11 cellular contexts compared by ENCODE assay signal in genomic region chr2:23617817-23618216, GRCh38.
DNase-seq lines count a peak whose midpoint lies in the region; ATAC-seq and TF ChIP-seq lines count a peak whose summit lies in the region.
"Had no signal": no experiment of that assay in that cellular context is flagged by ENCODE, and none has a peak within 500 bp of the region (broad histone marks: within the 10 kb centered on the region; RNA-seq: fewer than 3 reads in every experiment).

No MANE protein-coding gene starts in this region.

- no peak for TF ChIP-seq CTCF in esophagus squamous epithelium (IDR thresholded peaks at IDR 0.05)
- no peak for TF ChIP-seq CTCF in thoracic aorta (IDR thresholded peaks at IDR 0.05)
- no peak for TF ChIP-seq CTCF in mucosa of descending colon (IDR thresholded peaks at IDR 0.05)

- intact Hi-C loops in esophagus squamous epithelium (cut with DNase I) (no loop called here), mucosa of descending colon (cut with DNase I, micrococcal nuclease) (no loop called here)

- WGBS in esophagus squamous epithelium, 2 donors: 52 to 86% methylated on average over 13 to 15 of the region's 15 CpGs

- DNase-seq in NCI-H2227 (lab: John Stamatoyannopoulos, UW; ENCODE audit: unreplicated experiment) (peak; percentile 51), esophagus squamous epithelium (lab: John Stamatoyannopoulos, UW) (no peak), thoracic aorta (ENCODE audit: low spot score) (no peak), mucosa of descending colon (no peak), T-helper 2 cell (no peak)
- DNase-seq: CD8-positive, alpha-beta T cell; NCI-H748 treated with DMSO at 0.1 percent for 48 hours had no signal

- H3K4me1 ChIP-seq in esophagus squamous epithelium (peaks cover 0 to 50% (median 17%) of the 10 kb centered on the region in 3 donors), muscle layer of duodenum (ENCODE audit: control insufficient read depth in 1 of 2, insufficient read depth in 2 of 2, low read length in 2 of 2) (peaks cover 4 to 51% of the 10 kb centered on the region in 2 donors), thoracic aorta (ENCODE audit: control insufficient read depth in 1 of 2, low read depth in 2 of 2) (peaks cover 0 to 9% of the 10 kb centered on the region in 2 donors), mucosa of descending colon (ENCODE audit: low read depth) (peaks cover 3% of the 10 kb centered on the region)

- H3K4me3 ChIP-seq in esophagus squamous epithelium (peak overlapping the region in 3 of 4 donors; percentile 3 to 34 (median 13)), muscle layer of duodenum (ENCODE audit: low read depth in 1 of 2, low read length in 2 of 2) (peak overlapping the region; percentile 12 to 56), thoracic aorta (no peak overlapping the region), mucosa of descending colon (no peak overlapping the region)
- H3K4me3 ChIP-seq: smooth muscle cell had no signal

- H3K27me3 ChIP-seq in esophagus squamous epithelium (no peaks in the 10 kb centered on the region), muscle layer of duodenum (ENCODE audit: low read depth, low read length) (no peaks in the 10 kb centered on the region), thoracic aorta (replicated peaks; ENCODE audit: insufficient read depth) (no peaks in the 10 kb centered on the region)

- ATAC-seq in thoracic aorta (ENCODE audit: insufficient number of reproducible peaks, low FRiP score, low read depth) (peak; percentile 27), mucosa of descending colon (no peak), HG02798 (IDR thresholded peaks at IDR 0.05; ENCODE audit: poor library complexity, unreplicated experiment) (no peak), HG03139 (IDR thresholded peaks at IDR 0.05; ENCODE audit: unreplicated experiment) (no peak)
- ATAC-seq: CD8-positive, alpha-beta T cell had no signal

- H3K9me3 ChIP-seq in esophagus squamous epithelium (no peaks in the 10 kb centered on the region), muscle layer of duodenum (ENCODE audit: control insufficient read depth in 1 of 2, low read length in 2 of 2) (no peaks in the 10 kb centered on the region), thoracic aorta (no peaks in the 10 kb centered on the region), mucosa of descending colon (no peaks in the 10 kb centered on the region)

- no peak for TF ChIP-seq POLR2A in esophagus squamous epithelium (IDR thresholded peaks at IDR 0.05)

- H3K27ac ChIP-seq in esophagus squamous epithelium (peak overlapping the region; percentile 66 to 91 (median 88)), muscle layer of duodenum (ENCODE audit: low read length) (peak overlapping the region; percentile 90), thoracic aorta (peak overlapping the region; percentile 58 to 63)

- H3K36me3 ChIP-seq in esophagus squamous epithelium (no peaks in the 10 kb centered on the region), muscle layer of duodenum (ENCODE audit: control insufficient read depth in 1 of 2, insufficient read depth in 2 of 2, low read length in 2 of 2) (no peaks in the 10 kb centered on the region), thoracic aorta (no peaks in the 10 kb centered on the region), mucosa of descending colon (ENCODE audit: low read depth) (no peaks in the 10 kb centered on the region)

Comparison
In these comparisons a context has a peak if more than half of its experiments do, and no peak if none do; other contexts are left out.
1. H3K4me3 ChIP-seq: peak in esophagus squamous epithelium (3 of 4) and muscle layer of duodenum (2 of 2); none in thoracic aorta (single experiment) and mucosa of descending colon (single experiment).
2. Peak in every context shown above with its lines, with median percentiles within 50 percentile points of each other: H3K27ac ChIP-seq.